In genomic region chr3:106034313-106034712, GRCh38 we compare ENCODE assay signal across 29 cellular contexts.
"Had no signal": no experiment of that assay in that cellular context is flagged by ENCODE, and none has a peak within 500 bp of the region (broad histone marks: within the 10 kb centered on the region; RNA-seq: fewer than 3 reads in every experiment).

No MANE protein-coding gene starts in this region.

- DNase-seq: activated CD4-positive, alpha-beta T cell treated with anti-CD3 and anti-CD28 coated beads, Interleukin-2, amount 10 ng/mL, durations not matched to agents 7 days and 5 days; activated CD4-positive, CD25-positive, alpha-beta regulatory T cell treated with anti-CD3 and anti-CD28 coated beads, Interleukin-2, amount 50 U/mL, for 72 hours; activated CD8-positive, alpha-beta T cell treated with anti-CD3 and anti-CD28 coated beads for 36 hours; activated gamma-delta T cell; activated naive CD4-positive, alpha-beta T cell treated with anti-CD3 and anti-CD28 coated beads, Interleukin-2, amount 50 U/mL, for 16 hours; activated naive CD8-positive, alpha-beta T cell treated with anti-CD3 and anti-CD28 coated beads, Interleukin-2, amount 50 U/mL, for 24 hours; body of pancreas; central memory CD4-positive, alpha-beta T cell; effector memory CD4-positive, alpha-beta T cell; esophagus squamous epithelium; heart left ventricle; islet precursor cell; lower lobe of right lung; ovary; right lobe of liver; stimulated activated CD4-positive, alpha-beta T cell treated with anti-CD3 and anti-CD28 coated beads, Interleukin-1b, Interleukin-23, amount 100 ng/mL, for 48 hours; stimulated activated naive CD8-positive, alpha-beta T cell treated with anti-CD3 and anti-CD28 coated beads, Interleukin-15, amount 100 ng/mL, for 72 hours; T-helper 1 cell; tibial artery; WERI-Rb-1 had no signal

- H3K4me1 Mint-ChIP-seq: activated CD4-positive, alpha-beta T cell treated with anti-CD3 and anti-CD28 coated beads, Interleukin-2, amount 10 ng/mL, durations not matched to agents 7 days and 5 days; stimulated activated effector memory CD8-positive, alpha-beta T cell treated with anti-CD3 and anti-CD28 coated beads, Interleukin-12 subunit alpha, Interleukin-12 subunit beta, amount 100 ng/mL, for 72 hours; stimulated activated naive CD8-positive, alpha-beta T cell treated with anti-CD3 and anti-CD28 coated beads, Interleukin-15, amount 100 ng/mL, for 72 hours had no signal

- H3K27me3 Mint-ChIP-seq: activated CD4-positive, alpha-beta T cell treated with anti-CD3 and anti-CD28 coated beads, Interleukin-2, amount 10 ng/mL, durations not matched to agents 7 days and 5 days; activated CD8-positive, alpha-beta T cell treated with anti-CD3 and anti-CD28 coated beads for 36 hours; activated naive CD8-positive, alpha-beta T cell treated with anti-CD3 and anti-CD28 coated beads, Interleukin-2, amount 50 U/mL, for 24 hours; naive thymus-derived CD8-positive, alpha-beta T cell; stimulated activated naive CD8-positive, alpha-beta T cell treated with anti-CD3 and anti-CD28 coated beads, Interleukin-15, amount 100 ng/mL, for 72 hours had no signal

- H3K36me3 ChIP-seq: esophagus squamous epithelium, heart left ventricle, lower lobe of right lung, neutrophil, ovary, right lobe of liver, tibial artery, WERI-Rb-1 had no signal

- ATAC-seq: activated CD8-positive, alpha-beta T cell treated with anti-CD3 and anti-CD28 coated beads for 36 hours; activated naive CD8-positive, alpha-beta T cell treated with anti-CD3 and anti-CD28 coated beads, Interleukin-2, amount 50 U/mL, for 24 hours; body of pancreas; heart left ventricle; left lobe of liver; lower lobe of right lung; naive thymus-derived CD8-positive, alpha-beta T cell; right lobe of liver; stimulated activated naive CD8-positive, alpha-beta T cell treated with anti-CD3 and anti-CD28 coated beads, Interleukin-15, amount 100 ng/mL, for 72 hours had no signal

- H3K4me3 Mint-ChIP-seq: activated CD4-positive, alpha-beta T cell treated with anti-CD3 and anti-CD28 coated beads, Interleukin-2, amount 10 ng/mL, durations not matched to agents 7 days and 5 days; activated CD8-positive, alpha-beta T cell treated with anti-CD3 and anti-CD28 coated beads for 36 hours; activated naive CD8-positive, alpha-beta T cell treated with anti-CD3 and anti-CD28 coated beads, Interleukin-2, amount 50 U/mL, for 24 hours; activated T-helper 1 cell treated with anti-CD3 and anti-CD28 coated beads, Interleukin-12 subunit alpha, Interleukin-12 subunit beta, Interleukin-2, Interleukin-4 antibody, amounts not matched to agents 30 ng/mL and 10 ng/mL and 1 ng/mL, durations not matched to agents 14 hours and 24 hours and 36 hours; naive thymus-derived CD8-positive, alpha-beta T cell; stimulated activated effector memory CD8-positive, alpha-beta T cell treated with anti-CD3 and anti-CD28 coated beads, Interleukin-12 subunit alpha, Interleukin-12 subunit beta, amount 100 ng/mL, for 72 hours; stimulated activated naive CD8-positive, alpha-beta T cell treated with anti-CD3 and anti-CD28 coated beads, Interleukin-15, amount 100 ng/mL, for 72 hours had no signal

- FAIRE-seq: colon, endothelial cell of umbilical vein, TTC549 had no signal

- H3K9me3 Mint-ChIP-seq: activated CD4-positive, alpha-beta T cell treated with anti-CD3 and anti-CD28 coated beads, Interleukin-2, amount 10 ng/mL, durations not matched to agents 7 days and 5 days; stimulated activated effector memory CD8-positive, alpha-beta T cell treated with anti-CD3 and anti-CD28 coated beads, Interleukin-12 subunit alpha, Interleukin-12 subunit beta, amount 100 ng/mL, for 72 hours had no signal

- H3K27ac Mint-ChIP-seq: activated CD4-positive, alpha-beta T cell treated with anti-CD3 and anti-CD28 coated beads, Interleukin-2, amount 10 ng/mL, durations not matched to agents 7 days and 5 days; activated CD8-positive, alpha-beta T cell treated with anti-CD3 and anti-CD28 coated beads for 36 hours; activated naive CD8-positive, alpha-beta T cell treated with anti-CD3 and anti-CD28 coated beads, Interleukin-2, amount 50 U/mL, for 24 hours; activated T-helper 1 cell treated with anti-CD3 and anti-CD28 coated beads, Interleukin-12 subunit alpha, Interleukin-12 subunit beta, Interleukin-2, Interleukin-4 antibody, amounts not matched to agents 30 ng/mL and 10 ng/mL and 1 ng/mL, durations not matched to agents 14 hours and 24 hours and 36 hours; naive thymus-derived CD8-positive, alpha-beta T cell; stimulated activated effector memory CD8-positive, alpha-beta T cell treated with anti-CD3 and anti-CD28 coated beads, Interleukin-12 subunit alpha, Interleukin-12 subunit beta, amount 100 ng/mL, for 72 hours had no signal

- H3K36me3 Mint-ChIP-seq: stimulated activated effector memory CD8-positive, alpha-beta T cell treated with anti-CD3 and anti-CD28 coated beads, Interleukin-12 subunit alpha, Interleukin-12 subunit beta, amount 100 ng/mL, for 72 hours had no signal

- H3K4me3 ChIP-seq: body of pancreas, esophagus squamous epithelium, heart left ventricle, lower lobe of right lung, ovary, right lobe of liver, skin epidermis, tibial artery had no signal

- H3K27me3 ChIP-seq: body of pancreas, esophagus squamous epithelium, heart left ventricle, neutrophil, ovary, right lobe of liver, tibial artery had no signal
